7 cellular contexts compared by ENCODE assay signal in genomic region chr10:79349072-79349491, GRCh38. TPM values are rescaled to one million over a fixed set of nuclear protein-coding genes. Genes with fewer than 3 reads are reported as not detected.
DNase-seq lines count a peak whose midpoint lies in the region; ATAC-seq and TF ChIP-seq lines count a peak whose summit lies in the region.

No MANE protein-coding gene starts in this region.

- peaks cover 7% of the 10 kb centered on the region for H3K4me1 ChIP-seq in GM23338 (ENCODE audit: insufficient read depth)

- peaks cover 7% of the 10 kb centered on the region for H3F3A ChIP-seq in GM23338 (replicated peaks; ENCODE audit: low read depth)

- peaks cover 49% of the 10 kb centered on the region for H3K36me3 Mint-ChIP-seq in GM23338 (ENCODE audit: low read depth)

- H3K9me2 ChIP-seq in GM23338 (ENCODE audit: insufficient read depth) = no peaks in the 10 kb centered on the region

- no peak for TF ChIP-seq CTCF in GM23338 (conservative IDR thresholded peaks at IDR 0.05; ENCODE audit: low read depth in 2 of 2)
- TF ChIP-seq CTCF in WI38 (IDR thresholded peaks at IDR 0.05; ENCODE audit: low read depth, low read length) = no peak
- TF ChIP-seq CTCF in fibroblast of villous mesenchyme (IDR thresholded peaks at IDR 0.05; ENCODE audit: insufficient read depth, low read depth, low read length) = no peak

- H3K27me3 Mint-ChIP-seq in GM23338 (ENCODE audit: insufficient read depth, low read depth, poor library complexity) = peaks cover 2% of the 10 kb centered on the region

- no peaks in the 10 kb centered on the region; the same call in 1 of the 2 replicates for H3K36me3 ChIP-seq in GM23338 (ENCODE audit: insufficient read depth)

- H3K4me3 ChIP-seq in GM23338 = no peak overlapping the region
- H3K4me3 ChIP-seq in WI38 (ENCODE audit: low read depth, low read length) = peak overlapping the region; percentile 82
- H3K4me3 ChIP-seq in fibroblast of villous mesenchyme (ENCODE audit: low read depth, low read length) = peak overlapping the region; percentile 66
- peak overlapping the region; percentile 66 to 97 (median 87) for H3K4me3 ChIP-seq in skin epidermis

- DNase-seq in GM23338 (ENCODE audit: low spot score) (no peak), fibroblast of villous mesenchyme (ENCODE audit: low read depth) (no peak), DMS53 treated with DMSO at 0.1 percent for 48 hours (lab: John Stamatoyannopoulos, UW; ENCODE audit: unreplicated experiment) (no peak), hepatic stellate cell (ENCODE audit: low spot score) (no peak), iPS-NIHi7 (ENCODE audit: extremely low spot score) (no peak)

- no peak overlapping the region for H2AFZ ChIP-seq in GM23338

- H3K4me2 ChIP-seq in GM23338 = no peak overlapping the region; the same call in 1 of the 2 replicates

- H3K27ac Mint-ChIP-seq in GM23338 = no peak overlapping the region

- peaks cover 11% of the 10 kb centered on the region for H3K79me2 ChIP-seq in GM23338 (replicated peaks; ENCODE audit: insufficient read depth)

- no peaks in the 10 kb centered on the region for H3K9me3 Mint-ChIP-seq in GM23338

- peak overlapping the region; percentile 81 for H3K4me3 Mint-ChIP-seq in GM23338

- no peaks in the 10 kb centered on the region for H3K27me3 ChIP-seq in GM23338 (ENCODE audit: insufficient read depth)

- peaks cover 16% of the 10 kb centered on the region; the same call in 1 of the 2 replicates for H4K20me1 ChIP-seq in GM23338 (replicated peaks; ENCODE audit: insufficient read depth)

- no peak for ATAC-seq in GM23338

- H3K27ac ChIP-seq in GM23338 (ENCODE audit: low read depth) = no peak overlapping the region
- peak overlapping the region in 17 of 21 experiments; percentile 14 to 98 (median 95) for H3K27ac ChIP-seq in skin epidermis

- H3K4me1 Mint-ChIP-seq in GM23338 = peaks cover 11% of the 10 kb centered on the region; the same call in 1 of the 3 replicates

TF ChIP-seq in GM23338, 12 proteins besides CTCF, POLR2A, EP300 and RAD21:
- TF ChIP-seq ZNF462 (CRISPR knock-in tag; IDR thresholded peaks at IDR 0.05) (no peak), STAT1 (IDR thresholded peaks at IDR 0.05; ENCODE audit: unreplicated experiment) (no peak), JUNB (IDR thresholded peaks at IDR 0.05; ENCODE audit: unreplicated experiment) (no peak), EZH2phosphoT487 (IDR thresholded peaks at IDR 0.05; ENCODE audit: unreplicated experiment) (no peak), NANOG (IDR thresholded peaks at IDR 0.05; ENCODE audit: borderline replicate concordance) (no peak), POLR2AphosphoS5 (IDR thresholded peaks at IDR 0.05; ENCODE audit: low read depth) (no peak), ZNF331 (CRISPR knock-in tag; IDR thresholded peaks at IDR 0.05; ENCODE audit: low read depth) (no peak), EZH2 (IDR thresholded peaks at IDR 0.05; ENCODE audit: low read depth, unreplicated experiment) (no peak), CREB1 (CRISPR knock-in tag; IDR thresholded peaks at IDR 0.05; ENCODE audit: low read depth) (no peak), ZNF114 (CRISPR knock-in tag; IDR thresholded peaks at IDR 0.05) (no peak)
- TF ChIP-seq, protein P1, sequence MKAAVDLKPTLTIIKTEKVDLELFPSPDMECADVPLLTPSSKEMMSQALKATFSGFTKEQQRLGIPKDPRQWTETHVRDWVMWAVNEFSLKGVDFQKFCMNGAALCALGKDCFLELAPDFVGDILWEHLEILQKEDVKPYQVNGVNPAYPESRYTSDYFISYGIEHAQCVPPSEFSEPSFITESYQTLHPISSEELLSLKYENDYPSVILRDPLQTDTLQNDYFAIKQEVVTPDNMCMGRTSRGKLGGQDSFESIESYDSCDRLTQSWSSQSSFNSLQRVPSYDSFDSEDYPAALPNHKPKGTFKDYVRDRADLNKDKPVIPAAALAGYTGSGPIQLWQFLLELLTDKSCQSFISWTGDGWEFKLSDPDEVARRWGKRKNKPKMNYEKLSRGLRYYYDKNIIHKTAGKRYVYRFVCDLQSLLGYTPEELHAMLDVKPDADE (IDR thresholded peaks at IDR 0.05) = no peak
- TF ChIP-seq, protein P2, sequence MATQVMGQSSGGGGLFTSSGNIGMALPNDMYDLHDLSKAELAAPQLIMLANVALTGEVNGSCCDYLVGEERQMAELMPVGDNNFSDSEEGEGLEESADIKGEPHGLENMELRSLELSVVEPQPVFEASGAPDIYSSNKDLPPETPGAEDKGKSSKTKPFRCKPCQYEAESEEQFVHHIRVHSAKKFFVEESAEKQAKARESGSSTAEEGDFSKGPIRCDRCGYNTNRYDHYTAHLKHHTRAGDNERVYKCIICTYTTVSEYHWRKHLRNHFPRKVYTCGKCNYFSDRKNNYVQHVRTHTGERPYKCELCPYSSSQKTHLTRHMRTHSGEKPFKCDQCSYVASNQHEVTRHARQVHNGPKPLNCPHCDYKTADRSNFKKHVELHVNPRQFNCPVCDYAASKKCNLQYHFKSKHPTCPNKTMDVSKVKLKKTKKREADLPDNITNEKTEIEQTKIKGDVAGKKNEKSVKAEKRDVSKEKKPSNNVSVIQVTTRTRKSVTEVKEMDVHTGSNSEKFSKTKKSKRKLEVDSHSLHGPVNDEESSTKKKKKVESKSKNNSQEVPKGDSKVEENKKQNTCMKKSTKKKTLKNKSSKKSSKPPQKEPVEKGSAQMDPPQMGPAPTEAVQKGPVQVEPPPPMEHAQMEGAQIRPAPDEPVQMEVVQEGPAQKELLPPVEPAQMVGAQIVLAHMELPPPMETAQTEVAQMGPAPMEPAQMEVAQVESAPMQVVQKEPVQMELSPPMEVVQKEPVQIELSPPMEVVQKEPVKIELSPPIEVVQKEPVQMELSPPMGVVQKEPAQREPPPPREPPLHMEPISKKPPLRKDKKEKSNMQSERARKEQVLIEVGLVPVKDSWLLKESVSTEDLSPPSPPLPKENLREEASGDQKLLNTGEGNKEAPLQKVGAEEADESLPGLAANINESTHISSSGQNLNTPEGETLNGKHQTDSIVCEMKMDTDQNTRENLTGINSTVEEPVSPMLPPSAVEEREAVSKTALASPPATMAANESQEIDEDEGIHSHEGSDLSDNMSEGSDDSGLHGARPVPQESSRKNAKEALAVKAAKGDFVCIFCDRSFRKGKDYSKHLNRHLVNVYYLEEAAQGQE (IDR thresholded peaks at IDR 0.05; ENCODE audit: unreplicated experiment) = no peak

RNA-seq across cellular contexts. Expression of gene PPIF, which starts 1.8 kb away (rescaled TPM):
- total RNA-seq in GM23338 (2014; rRNA removed; shearing (Covaris generic)) = 42.4 and 43.6 TPM in 2 replicates
- 29.5 and 32.1 TPM in 2 replicates for polyA plus RNA-seq in GM23338 (2016; fragmentation: Nextera tagmentation; extraction: Ambion mirVana)
- 32.9 and 42.7 TPM in 2 replicates for total RNA-seq in fibroblast of villous mesenchyme
